In the genomic region with DNA sequence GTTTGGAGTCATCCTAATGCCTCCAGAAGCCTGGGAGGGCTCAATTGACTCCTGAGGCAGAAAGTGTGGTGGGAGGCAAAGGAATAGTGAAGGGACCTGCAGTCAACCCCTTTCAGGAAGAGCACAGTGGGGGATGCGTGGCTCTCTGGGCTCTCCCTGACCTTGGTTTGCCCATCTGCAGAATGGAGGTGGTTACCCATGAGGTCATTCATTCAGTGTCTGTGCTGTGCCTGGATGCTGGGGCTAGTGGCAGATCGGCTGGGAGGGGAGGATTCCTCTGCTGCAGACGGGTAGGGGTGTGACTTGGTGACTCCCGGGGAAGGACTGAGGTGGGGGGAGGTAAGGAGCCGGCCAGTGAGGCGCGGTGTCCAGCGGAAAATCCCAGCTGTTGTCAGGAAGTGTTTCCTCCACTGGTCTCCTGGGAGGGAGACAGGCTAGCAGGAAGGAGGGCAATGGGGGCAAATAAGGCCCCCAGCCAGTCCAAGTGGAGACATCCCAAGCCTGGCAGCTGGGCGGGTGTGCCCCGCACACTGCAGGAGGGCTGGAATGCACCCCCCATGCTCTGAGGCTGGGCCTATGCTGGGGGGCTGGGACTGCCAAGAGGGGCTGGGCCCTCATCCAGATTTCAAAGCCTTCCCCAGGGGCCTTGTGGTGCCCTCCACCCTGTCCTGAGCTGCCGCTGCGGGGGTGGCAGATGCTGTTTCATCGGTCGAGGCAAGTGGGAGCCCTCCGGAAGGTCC, we compare ENCODE assay signal across 8 cellular contexts. TPM values are rescaled to one million over a fixed set of nuclear protein-coding genes. Genes with fewer than 3 reads are reported as not detected.
DNase-seq lines count a peak whose midpoint lies in the region; TF ChIP-seq lines count a peak whose summit lies in the region.

No MANE protein-coding gene starts in this region.

- in situ Hi-C loops in Caki2 (cut with HindIII; ENCODE audit: low pct_unique_long_range_greater_than_20kb, low sequenced_read_pairs): no loop called here

- no peaks in the 10 kb centered on the region for H3K9me3 ChIP-seq in muscle layer of colon (ENCODE audit: low read length)

- H3K27ac ChIP-seq in dorsolateral prefrontal cortex: peak overlapping the region; percentile 90 to 100 (median 99)
- peak overlapping the region; percentile 84 for H3K27ac ChIP-seq in muscle layer of colon (ENCODE audit: low read depth, low read length)

- peak overlapping the region; percentile 3 to 63 (median 43) for H3K4me3 ChIP-seq in dorsolateral prefrontal cortex
- peak overlapping the region in 1 of 2 donors; percentile 43 for H3K4me3 ChIP-seq in muscle layer of colon (ENCODE audit: low read depth in 1 of 2, low read length in 2 of 2)

- peaks cover 71% of the 10 kb centered on the region for H3K4me1 ChIP-seq in muscle layer of colon (ENCODE audit: insufficient read depth, low read length)

- intact Hi-C loops in dorsolateral prefrontal cortex (cut with DNase I): no loop called here

- TF ChIP-seq CTCF in dorsolateral prefrontal cortex (IDR thresholded peaks at IDR 0.05 in 54 of 56, conservative IDR thresholded peaks at IDR 0.05 in 2 of 56; ENCODE audit: low read depth in 1 of 56, partially characterized antibody in 56 of 56): no peak

- no peaks in the 10 kb centered on the region for H3K36me3 ChIP-seq in muscle layer of colon (ENCODE audit: insufficient read depth, low read length)

- no peaks in the 10 kb centered on the region for H3K27me3 ChIP-seq in dorsolateral prefrontal cortex
- no peaks in the 10 kb centered on the region for H3K27me3 ChIP-seq in muscle layer of colon (ENCODE audit: control insufficient read depth in 1 of 2, insufficient read depth in 2 of 2, low read length in 2 of 2)

- peak overlapping the region; percentile 53 for H3K9ac ChIP-seq in muscle layer of colon (ENCODE audit: low read length)

- DNase-seq in Caki2 (ENCODE audit: low read depth) (peak; percentile 69), NAMALWA (ENCODE audit: low spot score) (peak; percentile 50), dorsolateral prefrontal cortex (peak in 1 of 10 donors; percentile 52), HPDE6-E6E7 (ENCODE audit: extremely low spot score) (no peak), activated gamma-delta T cell treated with Interleukin-2 at 50 U/mL for 16 hours (no peak)
- DNase-seq in activated effector memory CD4-positive, alpha-beta T cell treated with Interleukin-2 at 50 U/mL for 16 hours: no peak
- no peak for DNase-seq in stimulated activated CD4-positive, alpha-beta T cell treated with anti-CD3 and anti-CD28 coated beads, Interleukin-1b, Interleukin-23, amount 100 ng/mL, for 48 hours

RNA-seq across cellular contexts. Expression of a gene that starts 10.9 kb away (rescaled TPM):
- total RNA-seq in Caki2 (2014; rRNA removed; shearing (Covaris generic); ENCODE audit: low replicate concordance): 71.9 and 96.8 TPM in 2 replicates
- total RNA-seq in dorsolateral prefrontal cortex: 100 to 1,000 TPM in 83 of 120 experiments, 10 to 100 TPM in 37; 79.1 to 229 (median 108) TPM

Comparison
In these comparisons a context has a peak if more than half of its experiments do, and no peak if none do; other contexts are left out.
1. DNase-seq: peak in Caki2 (single experiment) and NAMALWA (single experiment); none in HPDE6-E6E7 (single experiment), activated effector memory CD4-positive, alpha-beta T cell treated with Interleukin-2 at 50 U/mL for 16 hours (single experiment), activated gamma-delta T cell treated with Interleukin-2 at 50 U/mL for 16 hours (single experiment) and stimulated activated CD4-positive, alpha-beta T cell treated with anti-CD3 and anti-CD28 coated beads, Interleukin-1b, Interleukin-23, amount 100 ng/mL, for 48 hours (single experiment).